18 cellular contexts compared by ENCODE assay signal in genomic region chr1:4379451-4380175, GRCh38.
A peak's percentile ranks its signal among the peaks of the same experiment; 100 is the strongest.
DNase-seq lines count a peak whose midpoint lies in the region; ATAC-seq and TF ChIP-seq lines count a peak whose summit lies in the region.
"Had no signal": no experiment of that assay in that cellular context is flagged by ENCODE, and none has a peak within 500 bp of the region (broad histone marks: within the 10 kb centered on the region; RNA-seq: fewer than 3 reads in every experiment).

No MANE protein-coding gene starts in this region.

- DNase-seq in activated CD4-positive, alpha-beta T cell treated with anti-CD3 and anti-CD28 coated beads, Interleukin-2, amount 10 ng/mL, durations not matched to agents 24 days and 14 days: peak; percentile 79
- DNase-seq in activated CD4-positive, alpha-beta T cell treated with anti-CD3 and anti-CD28 coated beads, Interleukin-2, amount 50 U/mL, for 1 hour: no peak
- DNase-seq in DND-41: peak; percentile 6
- peak; percentile 30 for DNase-seq in T-helper 2 cell treated with Interferon-gamma antibody and Interleukin-4, amounts not matched to agents 5 μg/mL and 100 μg/mL, for 36 hours (ENCODE audit: low spot score)
- no peak for DNase-seq in central memory CD8-positive, alpha-beta T cell (ENCODE audit: low spot score in 2 of 2)
- DNase-seq in BE2C: no peak
- DNase-seq in NCI-H128 (lab: John Stamatoyannopoulos, UW; ENCODE audit: unreplicated experiment): no peak
- DNase-seq: effector memory CD8-positive, alpha-beta T cell; esophagus squamous epithelium; kidney; NCI-H187; NCI-H226; NCI-H774; small intestine; upper lobe of left lung had no signal

- H3K27ac Mint-ChIP-seq in activated CD4-positive, alpha-beta T cell treated with anti-CD3 and anti-CD28 coated beads, Interleukin-2, amount 10 ng/mL, durations not matched to agents 24 days and 14 days: peak overlapping the region; percentile 55
- H3K27ac Mint-ChIP-seq in T-helper 2 cell treated with Interferon-gamma antibody and Interleukin-4, amounts not matched to agents 5 μg/mL and 100 μg/mL, for 36 hours: peak overlapping the region; percentile 34
- H3K27ac Mint-ChIP-seq in central memory CD8-positive, alpha-beta T cell (ENCODE audit: low read depth): peak overlapping the region; percentile 67
- H3K27ac Mint-ChIP-seq: CD14-positive monocyte had no signal

- intact Hi-C loops in activated CD4-positive, alpha-beta T cell treated with anti-CD3 and anti-CD28 coated beads, Interleukin-2, amount 10 ng/mL, durations not matched to agents 24 days and 14 days (cut with micrococcal nuclease): no loop called here

- H3K4me3 ChIP-seq in DND-41 (ENCODE audit: low read depth in 1 of 2, low read length in 2 of 2) (no peak overlapping the region), BE2C (ENCODE audit: low read depth, low read length) (no peak overlapping the region)
- H3K4me3 ChIP-seq: ascending aorta, esophagus squamous epithelium, upper lobe of left lung had no signal

- H3K9ac ChIP-seq in DND-41 (ENCODE audit: low read depth, low read length): no peak overlapping the region

- H4K20me1 ChIP-seq in DND-41 (ENCODE audit: insufficient read depth, low read length): no peaks in the 10 kb centered on the region

- peak; percentile 54; the same call in 1 of the 3 replicates for ATAC-seq in DND-41 (ENCODE audit: insufficient read depth, low read depth)
- no peak for ATAC-seq in central memory CD8-positive, alpha-beta T cell (replicated peaks; ENCODE audit: extremely low read depth, poor library complexity, severe bottlenecking)
- no peak for ATAC-seq in GM21576 (IDR thresholded peaks at IDR 0.05; ENCODE audit: unreplicated experiment)
- ATAC-seq: effector memory CD8-positive, alpha-beta T cell had no signal

- no peaks in the 10 kb centered on the region for H3K79me2 ChIP-seq in DND-41 (ENCODE audit: insufficient read depth, low read length)

- peaks cover 21% of the 10 kb centered on the region for H3K9me3 Mint-ChIP-seq in activated CD4-positive, alpha-beta T cell treated with anti-CD3 and anti-CD28 coated beads, Interleukin-2, amount 10 ng/mL, durations not matched to agents 24 days and 14 days
- peaks cover 13% of the 10 kb centered on the region for H3K9me3 Mint-ChIP-seq in T-helper 2 cell treated with Interferon-gamma antibody and Interleukin-4, amounts not matched to agents 5 μg/mL and 100 μg/mL, for 36 hours
- H3K9me3 Mint-ChIP-seq in central memory CD8-positive, alpha-beta T cell: peaks cover 15% of the 10 kb centered on the region

- no peak overlapping the region for H3K4me2 ChIP-seq in DND-41 (ENCODE audit: insufficient read depth, low read length)

- H3K36me3 ChIP-seq in DND-41 (ENCODE audit: insufficient read depth, low read length) (no peaks in the 10 kb centered on the region), BE2C (no peaks in the 10 kb centered on the region)
- H3K36me3 ChIP-seq: ascending aorta, esophagus squamous epithelium, upper lobe of left lung had no signal

- H3K9me3 ChIP-seq in DND-41 (ENCODE audit: insufficient read depth, low read length, severe bottlenecking): peaks cover 13% of the 10 kb centered on the region
- no peaks in the 10 kb centered on the region for H3K9me3 ChIP-seq in BE2C

- 0 out of 2 replicates have a peak, but pooled peaks cover 5% of the 10 kb centered on the region for H3K4me1 ChIP-seq in DND-41 (ENCODE audit: insufficient read depth, low read length)
- H3K4me1 ChIP-seq in BE2C: no peaks in the 10 kb centered on the region
- H3K4me1 ChIP-seq: ascending aorta, esophagus squamous epithelium, upper lobe of left lung had no signal

- no peaks in the 10 kb centered on the region for H3K36me3 Mint-ChIP-seq in activated CD4-positive, alpha-beta T cell treated with anti-CD3 and anti-CD28 coated beads, Interleukin-2, amount 10 ng/mL, durations not matched to agents 24 days and 14 days (ENCODE audit: low read depth)
- H3K36me3 Mint-ChIP-seq in T-helper 2 cell treated with Interferon-gamma antibody and Interleukin-4, amounts not matched to agents 5 μg/mL and 100 μg/mL, for 36 hours (ENCODE audit: low read depth): no peaks in the 10 kb centered on the region
- peaks cover 2% of the 10 kb centered on the region for H3K36me3 Mint-ChIP-seq in central memory CD8-positive, alpha-beta T cell (ENCODE audit: insufficient read depth)
- H3K36me3 Mint-ChIP-seq: CD14-positive monocyte had no signal

- peak overlapping the region; percentile 25 for H3K4me3 Mint-ChIP-seq in activated CD4-positive, alpha-beta T cell treated with anti-CD3 and anti-CD28 coated beads, Interleukin-2, amount 10 ng/mL, durations not matched to agents 24 days and 14 days
- peak overlapping the region; percentile 48 for H3K4me3 Mint-ChIP-seq in T-helper 2 cell treated with Interferon-gamma antibody and Interleukin-4, amounts not matched to agents 5 μg/mL and 100 μg/mL, for 36 hours
- H3K4me3 Mint-ChIP-seq in central memory CD8-positive, alpha-beta T cell: peak overlapping the region; percentile 29
- H3K4me3 Mint-ChIP-seq: CD14-positive monocyte had no signal

- H2AFZ ChIP-seq in DND-41 (ENCODE audit: low read depth, low read length): no peak overlapping the region

- no peak for TF ChIP-seq CTCF in DND-41 (IDR thresholded peaks at IDR 0.05; ENCODE audit: borderline replicate concordance, extremely low read depth, low read length, poor library complexity, severe bottlenecking)
- TF ChIP-seq CTCF in BE2C (IDR thresholded peaks at IDR 0.05; ENCODE audit: low read depth, low read length): no peak

- no peak overlapping the region for H3K27ac ChIP-seq in DND-41 (ENCODE audit: low read length)
- H3K27ac ChIP-seq: ascending aorta, esophagus squamous epithelium, upper lobe of left lung had no signal

- no peaks in the 10 kb centered on the region for H3K27me3 ChIP-seq in DND-41 (ENCODE audit: insufficient read depth, low read length, poor library complexity)
- H3K27me3 ChIP-seq in BE2C: no peaks in the 10 kb centered on the region
- H3K27me3 ChIP-seq: ascending aorta, esophagus squamous epithelium, upper lobe of left lung had no signal

- no peaks in the 10 kb centered on the region for H3K27me3 Mint-ChIP-seq in activated CD4-positive, alpha-beta T cell treated with anti-CD3 and anti-CD28 coated beads, Interleukin-2, amount 10 ng/mL, durations not matched to agents 24 days and 14 days
- H3K27me3 Mint-ChIP-seq in T-helper 2 cell treated with Interferon-gamma antibody and Interleukin-4, amounts not matched to agents 5 μg/mL and 100 μg/mL, for 36 hours (ENCODE audit: low read depth): no peaks in the 10 kb centered on the region
- no peaks in the 10 kb centered on the region for H3K27me3 Mint-ChIP-seq in central memory CD8-positive, alpha-beta T cell

- H3K4me1 Mint-ChIP-seq in activated CD4-positive, alpha-beta T cell treated with anti-CD3 and anti-CD28 coated beads, Interleukin-2, amount 10 ng/mL, durations not matched to agents 24 days and 14 days: peaks cover 11% of the 10 kb centered on the region
- peaks cover 15% of the 10 kb centered on the region for H3K4me1 Mint-ChIP-seq in T-helper 2 cell treated with Interferon-gamma antibody and Interleukin-4, amounts not matched to agents 5 μg/mL and 100 μg/mL, for 36 hours (ENCODE audit: low read depth)
- H3K4me1 Mint-ChIP-seq in central memory CD8-positive, alpha-beta T cell: peaks cover 16% of the 10 kb centered on the region
- H3K4me1 Mint-ChIP-seq: CD14-positive monocyte had no signal

Comparison
In these comparisons a context has a peak if more than half of its experiments do, and no peak if none do; other contexts are left out.
1. DNase-seq: peak in activated CD4-positive, alpha-beta T cell treated with anti-CD3 and anti-CD28 coated beads, Interleukin-2, amount 10 ng/mL, durations not matched to agents 24 days and 14 days (single experiment), DND-41 (single experiment) and T-helper 2 cell treated with Interferon-gamma antibody and Interleukin-4, amounts not matched to agents 5 μg/mL and 100 μg/mL, for 36 hours (single experiment); none in activated CD4-positive, alpha-beta T cell treated with anti-CD3 and anti-CD28 coated beads, Interleukin-2, amount 50 U/mL, for 1 hour (single experiment), central memory CD8-positive, alpha-beta T cell (0 of 2), BE2C (single experiment) and NCI-H128 (single experiment).
2. Peak in every context shown above with its lines, with median percentiles within 50 percentile points of each other: H3K27ac Mint-ChIP-seq and H3K4me3 Mint-ChIP-seq.